ENCODE assay signal across 7 cellular contexts in the genomic region with DNA sequence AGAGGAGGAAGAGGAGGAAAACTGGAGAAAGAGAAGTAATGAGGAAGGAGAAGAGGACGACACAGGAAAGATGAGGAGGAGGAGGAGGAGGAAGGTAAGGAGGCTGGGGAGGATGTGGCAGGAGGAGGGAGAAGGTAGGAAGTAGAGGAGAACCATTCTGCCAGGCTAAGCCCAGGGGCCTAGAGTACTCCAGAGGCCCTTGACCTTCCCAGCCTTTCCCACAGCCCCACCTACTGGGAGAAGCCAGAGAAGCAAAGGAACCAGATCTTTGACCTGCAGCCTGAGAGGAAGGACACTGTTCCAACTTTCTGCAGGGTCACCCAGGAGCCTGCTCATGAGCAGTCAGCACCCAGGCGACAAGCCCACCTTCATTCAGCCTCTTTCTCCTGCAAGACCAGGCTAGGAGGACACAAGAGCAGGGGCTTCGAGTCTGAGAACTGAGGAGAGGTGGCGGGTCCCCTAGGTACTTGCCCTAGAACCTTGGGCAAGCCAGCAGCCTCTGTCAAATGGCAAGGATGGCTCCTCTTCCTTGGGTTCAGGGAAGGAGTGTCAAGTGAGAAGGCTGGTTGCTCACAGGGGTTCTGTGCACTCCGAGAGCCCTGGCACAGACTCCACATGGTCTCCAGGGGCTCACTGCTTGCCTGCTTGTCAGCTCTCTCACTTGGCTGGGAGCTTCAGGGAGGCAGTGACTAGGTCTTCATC. TPM values are rescaled to one million over a fixed set of nuclear protein-coding genes. Genes with fewer than 3 reads are reported as not detected.
A peak's percentile ranks its signal among the peaks of the same experiment; 100 is the strongest.
DNase-seq lines count a peak whose midpoint lies in the region; ATAC-seq and TF ChIP-seq lines count a peak whose summit lies in the region.

No MANE protein-coding gene starts in this region.

- H3K27ac ChIP-seq in OCI-LY3 (ENCODE audit: low read length) = no peak overlapping the region

- H3K27me3 ChIP-seq in H7 (ENCODE audit: control insufficient read depth, insufficient read depth, low read length) (peaks cover 3% of the 10 kb centered on the region), OCI-LY3 (ENCODE audit: low read depth, low read length) (peaks cover 10% of the 10 kb centered on the region)

- H2AFZ ChIP-seq in OCI-LY3 (ENCODE audit: low read depth, low read length) = no peak overlapping the region

- peaks cover 16% of the 10 kb centered on the region for H3K4me1 ChIP-seq in OCI-LY3 (ENCODE audit: low read length)

- DNase-seq in H7 = peak; percentile 71
- DNase-seq in fibroblast of peridontal ligament (ENCODE audit: extremely low read depth) = peak; percentile 34
- peak; percentile 27 for DNase-seq in renal cortical epithelial cell (ENCODE audit: low read depth)
- no peak for DNase-seq in NCI-H2029 (lab: John Stamatoyannopoulos, UW)
- DNase-seq in activated T-cell treated with anti-CD3 and anti-CD28 coated beads, Interleukin-2, amount 50 U/mL, for 1 hour = no peak

- H3K36me3 ChIP-seq in H7 (replicated peaks; ENCODE audit: control insufficient read depth, insufficient read depth, low read length) (no peaks in the 10 kb centered on the region), OCI-LY3 (replicated peaks; ENCODE audit: low read depth, low read length) (no peaks in the 10 kb centered on the region)

- TF ChIP-seq CTCF in OCI-LY3 (IDR thresholded peaks at IDR 0.05; ENCODE audit: low read depth, low read length) = peak; percentile 37

- no peak overlapping the region for H3K9ac ChIP-seq in OCI-LY3 (ENCODE audit: low read length)

- H3K79me2 ChIP-seq in OCI-LY3 (ENCODE audit: low read length) = no peaks in the 10 kb centered on the region

- H3K4me3 ChIP-seq in H7 (ENCODE audit: insufficient read depth, low read depth, low read length) (no peak overlapping the region), OCI-LY3 (ENCODE audit: low read length) (no peak overlapping the region)

- no peaks in the 10 kb centered on the region for H4K20me1 ChIP-seq in OCI-LY3 (ENCODE audit: insufficient read depth, low read length)

- H3K9me3 ChIP-seq in OCI-LY3 (ENCODE audit: insufficient read depth, low read length) = no peaks in the 10 kb centered on the region

- no peak overlapping the region for H3K4me2 ChIP-seq in OCI-LY3 (ENCODE audit: low read length)

- ATAC-seq in HG02678 (IDR thresholded peaks at IDR 0.05; ENCODE audit: unreplicated experiment) = no peak

RNA-seq across cellular contexts. Expression of a gene that starts 27.9 kb away (rescaled TPM):
- 11.6 and 15.8 TPM in 2 replicates for total RNA-seq in H7 (2014; rRNA removed; shearing (Covaris generic))
- total RNA-seq in renal cortical epithelial cell = 11.1 and 29.1 TPM in 2 replicates

RNA-seq across cellular contexts. Expression of a gene that starts 45.0 kb away (rescaled TPM):
- total RNA-seq in H7 (2014; rRNA removed; shearing (Covaris generic)) = 0.17 TPM in 1 of 2 replicates, not detected in the other
- total RNA-seq in renal cortical epithelial cell = 0.69 and 2.4 TPM in 2 replicates

RNA-seq across cellular contexts. Expression of a gene that starts 57.0 kb away (rescaled TPM):
- 0.81 TPM in 1 of 2 replicates, not detected in the other for total RNA-seq in H7 (2014; rRNA removed; shearing (Covaris generic))
- 0.05 TPM in 1 of 2 replicates, not detected in the other for total RNA-seq in renal cortical epithelial cell

Comparison
In these comparisons a context has a peak if more than half of its experiments do, and no peak if none do; other contexts are left out.
1. DNase-seq: peak in H7 (single experiment), fibroblast of peridontal ligament (single experiment) and renal cortical epithelial cell (single experiment); none in NCI-H2029 (single experiment) and activated T-cell treated with anti-CD3 and anti-CD28 coated beads, Interleukin-2, amount 50 U/mL, for 1 hour (single experiment).